ENCODE assay signal across 20 cellular contexts in genomic region chr5:95871407-95871806, GRCh38.
"Had no signal": no experiment of that assay in that cellular context is flagged by ENCODE, and none has a peak within 500 bp of the region (broad histone marks: within the 10 kb centered on the region; RNA-seq: fewer than 3 reads in every experiment).

No MANE protein-coding gene starts in this region.

- H3K9me3 Mint-ChIP-seq: mesothelial cell of epicardium had no signal

- ATAC-seq: esophagus mucosa; gastrocnemius medialis; left lobe of liver; stimulated activated naive B cell treated with anti-CD40 and anti-IgM and Interleukin-4, amounts not matched to agents 10 μg/mL and 1 μg/mL and 100 μg/mL, for 72 hours had no signal

- H3K4me3 ChIP-seq: ascending aorta, coronary artery, gastrocnemius medialis, lung, SJSA1, spleen, thyroid gland had no signal

- H3K27ac Mint-ChIP-seq: mesothelial cell of epicardium, nephron progenitor cell had no signal

- H3K4me3 Mint-ChIP-seq: mesothelial cell of epicardium; nephron progenitor cell; stimulated activated naive B cell treated with anti-CD40 and anti-IgM and Interleukin-4, amounts not matched to agents 10 μg/mL and 1 μg/mL and 100 μg/mL, for 72 hours had no signal

- H3K27me3 Mint-ChIP-seq: stimulated activated naive B cell treated with anti-CD40 and anti-IgM and Interleukin-4, amounts not matched to agents 10 μg/mL and 1 μg/mL and 100 μg/mL, for 72 hours had no signal

- H3K36me3 Mint-ChIP-seq: mesothelial cell of epicardium had no signal

- DNase-seq: activated CD4-positive, alpha-beta T cell treated with anti-CD3 and anti-CD28 coated beads for 1 hour; activated effector memory CD4-positive, alpha-beta T cell treated with anti-CD3 and anti-CD28 coated beads, Interleukin-2, amount 50 U/mL, for 16 hours; head of caudate nucleus; kidney; nephron progenitor cell; nucleus accumbens; retina; spleen; stimulated activated CD4-positive, alpha-beta T cell treated with anti-CD3 and anti-CD28 coated beads, Interleukin-4, amount 100 ng/mL, for 4 hours; stimulated activated naive B cell treated with anti-CD40 and anti-IgM and Interleukin-4, amounts not matched to agents 10 μg/mL and 1 μg/mL and 100 μg/mL, for 72 hours; thyroid gland; WERI-Rb-1 had no signal

- H3K27me3 ChIP-seq: ascending aorta, gastrocnemius medialis, SJSA1, spleen, thyroid gland had no signal

- H3K4me1 Mint-ChIP-seq: mesothelial cell of epicardium had no signal

- H3K27ac ChIP-seq: SJSA1, thyroid gland, WERI-Rb-1 had no signal
